In genomic region chr12:69404851-69405365, GRCh38 we compare ENCODE assay signal across 2 cellular contexts.
TF ChIP-seq lines count a peak whose summit lies in the region.

No MANE protein-coding gene starts in this region.

TF ChIP-seq in A549, 52 proteins besides CTCF, POLR2A, EP300 and RAD21 (continued from another document):
- no peak for TF ChIP-seq ZNF302 (CRISPR knock-in tag; IDR thresholded peaks at IDR 0.05)
- TF ChIP-seq NFE2L2 (conservative IDR thresholded peaks at IDR 0.05; ENCODE audit: low read length): no peak
- TF ChIP-seq CBX2 (IDR thresholded peaks at IDR 0.05; ENCODE audit: borderline replicate concordance, low read depth): no peak
- TF ChIP-seq FOSB (CRISPR knock-in tag; IDR thresholded peaks at IDR 0.05): no peak
- no peak for TF ChIP-seq JUN (IDR thresholded peaks at IDR 0.05)
- TF ChIP-seq, protein P1, sequence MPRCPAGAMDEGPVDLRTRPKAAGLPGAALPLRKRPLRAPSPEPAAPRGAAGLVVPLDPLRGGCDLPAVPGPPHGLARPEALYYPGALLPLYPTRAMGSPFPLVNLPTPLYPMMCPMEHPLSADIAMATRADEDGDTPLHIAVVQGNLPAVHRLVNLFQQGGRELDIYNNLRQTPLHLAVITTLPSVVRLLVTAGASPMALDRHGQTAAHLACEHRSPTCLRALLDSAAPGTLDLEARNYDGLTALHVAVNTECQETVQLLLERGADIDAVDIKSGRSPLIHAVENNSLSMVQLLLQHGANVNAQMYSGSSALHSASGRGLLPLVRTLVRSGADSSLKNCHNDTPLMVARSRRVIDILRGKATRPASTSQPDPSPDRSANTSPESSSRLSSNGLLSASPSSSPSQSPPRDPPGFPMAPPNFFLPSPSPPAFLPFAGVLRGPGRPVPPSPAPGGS (IDR thresholded peaks at IDR 0.05): no peak
- TF ChIP-seq, protein P2, sequence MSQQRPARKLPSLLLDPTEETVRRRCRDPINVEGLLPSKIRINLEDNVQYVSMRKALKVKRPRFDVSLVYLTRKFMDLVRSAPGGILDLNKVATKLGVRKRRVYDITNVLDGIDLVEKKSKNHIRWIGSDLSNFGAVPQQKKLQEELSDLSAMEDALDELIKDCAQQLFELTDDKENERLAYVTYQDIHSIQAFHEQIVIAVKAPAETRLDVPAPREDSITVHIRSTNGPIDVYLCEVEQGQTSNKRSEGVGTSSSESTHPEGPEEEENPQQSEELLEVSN (IDR thresholded peaks at IDR 0.05; ENCODE audit: borderline replicate concordance, low read depth): no peak
- TF ChIP-seq HEYL (CRISPR knock-in tag; IDR thresholded peaks at IDR 0.05): no peak
- no peak for TF ChIP-seq MYC (IDR thresholded peaks at IDR 0.05; ENCODE audit: borderline replicate concordance, low read length)
- TF ChIP-seq RARB (CRISPR knock-in tag; IDR thresholded peaks at IDR 0.05): no peak
- no peak for TF ChIP-seq FOXS1 (CRISPR knock-in tag; IDR thresholded peaks at IDR 0.05)
- no peak for TF ChIP-seq KDM5A (IDR thresholded peaks at IDR 0.05)

TF ChIP-seq in IMR-90, 13 proteins besides CTCF, POLR2A, EP300 and RAD21 (continued from another document):
- TF ChIP-seq RCOR1 (IDR thresholded peaks at IDR 0.05; ENCODE audit: insufficient replicate concordance, low read length): no peak
- no peak for TF ChIP-seq RFX5 (IDR thresholded peaks at IDR 0.05; ENCODE audit: low read depth, low read length)
